Comparison of ENCODE assay signal across 14 cellular contexts in genomic region chr6:30321692-30322388, GRCh38. TPM values are rescaled to one million over a fixed set of nuclear protein-coding genes. Genes with fewer than 3 reads are reported as not detected.
A peak's percentile ranks its signal among the peaks of the same experiment; 100 is the strongest.
DNase-seq lines count a peak whose midpoint lies in the region; ATAC-seq and TF ChIP-seq lines count a peak whose summit lies in the region.
"Had no signal": no experiment of that assay in that cellular context is flagged by ENCODE, and none has a peak within 500 bp of the region (broad histone marks: within the 10 kb centered on the region; RNA-seq: fewer than 3 reads in every experiment).

No MANE protein-coding gene starts in this region.

- H3K36me3 ChIP-seq in Panc1 (ENCODE audit: control insufficient read depth, insufficient read depth, low read length) (peaks cover 2% of the 10 kb centered on the region; the same call in 1 of the 2 replicates), trophoblast cell (ENCODE audit: control insufficient read depth in 1 of 2, insufficient read depth in 2 of 2, low read length in 2 of 2) (peaks cover 0 to 4% of the 10 kb centered on the region in 2 experiments)
- H3K36me3 ChIP-seq: uterus had no signal

- TF ChIP-seq POLR2A in erythroblast (IDR thresholded peaks at IDR 0.05; ENCODE audit: low read length), result no peak

- no peak overlapping the region for H2BK12ac ChIP-seq in trophoblast cell (ENCODE audit: low read length)

- no peak overlapping the region for H4K12ac ChIP-seq in trophoblast cell (ENCODE audit: low read depth, low read length)

- POLR2A ChIA-PET in Panc1 (lab: Charles Lee), result no interaction called here

- H3K27ac Mint-ChIP-seq in activated T-cell treated with anti-CD3 and anti-CD28 coated beads, Interleukin-2, amount 50 U/mL, for 24 hours, result peak overlapping the region; percentile 87

- no peaks in the 10 kb centered on the region for H3K27me3 ChIP-seq in Panc1 (ENCODE audit: control insufficient read depth, insufficient read depth, low read length)
- no peaks in the 10 kb centered on the region for H3K27me3 ChIP-seq in trophoblast cell (ENCODE audit: insufficient read depth, low read length)
- H3K27me3 ChIP-seq: uterus had no signal

- H4K8ac ChIP-seq in trophoblast cell (ENCODE audit: low read depth, low read length), result no peak overlapping the region

- in situ Hi-C loops in Panc1 (cut with HindIII; ENCODE audit: low pct_unique_long_range_greater_than_20kb, low sequenced_read_pairs), result no loop called here

- no peak for ATAC-seq in Panc1
- ATAC-seq: left ventricle myocardium superior had no signal

- no peak for DNase-seq in activated T-cell treated with anti-CD3 and anti-CD28 coated beads, Interleukin-2, amount 50 U/mL, for 24 hours
- DNase-seq in activated T-cell treated with anti-CD3 and anti-CD28 coated beads, Interleukin-2, amount 50 U/mL, for 48 hours, result no peak
- DNase-seq in Panc1 (ENCODE audit: low read depth, low spot score) (no peak), erythroblast (lab: John Stamatoyannopoulos, UW) (peak; percentile 21 to 74), trophoblast cell (no peak), NCI-H2171 treated with DMSO at 0.1 percent for 48 hours (lab: John Stamatoyannopoulos, UW) (no peak), NCI-H526 (lab: John Stamatoyannopoulos, UW) (no peak)
- no peak for DNase-seq in stimulated activated CD4-positive, alpha-beta T cell treated with anti-CD3 and anti-CD28 coated beads, Interleukin-15, amount 100 ng/mL, for 24 hours
- DNase-seq: ACHN, anterior cingulate cortex, left ventricle myocardium superior, NCI-H2081, T-helper 1 cell, uterus had no signal

- no peak overlapping the region for H2BK120ac ChIP-seq in trophoblast cell (ENCODE audit: insufficient read depth, low read length, poor library complexity)

- intact Hi-C loops in Panc1 (cut with micrococcal nuclease; ENCODE audit: unreplicated experiment), result no loop called here

- H3K4me1 Mint-ChIP-seq in activated T-cell treated with anti-CD3 and anti-CD28 coated beads, Interleukin-2, amount 50 U/mL, for 24 hours (ENCODE audit: low read depth), result peaks cover 75% of the 10 kb centered on the region

- H3K14ac ChIP-seq in trophoblast cell (ENCODE audit: low read length), result no peak overlapping the region

- H2BK5ac ChIP-seq in trophoblast cell (ENCODE audit: low read depth, low read length, poor library complexity), result no peak overlapping the region

- H3K4me3 ChIP-seq in Panc1 (ENCODE audit: low read depth in 2 of 2, low read length in 2 of 2) (no peak overlapping the region), trophoblast cell (ENCODE audit: low read depth, low read length) (no peak overlapping the region)
- H3K4me3 ChIP-seq: uterus had no signal

- no peaks in the 10 kb centered on the region for H3K9me3 Mint-ChIP-seq in activated T-cell treated with anti-CD3 and anti-CD28 coated beads, Interleukin-2, amount 50 U/mL, for 24 hours

- H3K27me3 Mint-ChIP-seq in activated T-cell treated with anti-CD3 and anti-CD28 coated beads, Interleukin-2, amount 50 U/mL, for 24 hours, result no peaks in the 10 kb centered on the region

- TF ChIP-seq CTCF in Panc1 (IDR thresholded peaks at IDR 0.05), result no peak

- H3K18ac ChIP-seq in trophoblast cell (ENCODE audit: low read length), result no peak overlapping the region

- H2AK5ac ChIP-seq in trophoblast cell (ENCODE audit: low read length), result no peak overlapping the region

- no peak overlapping the region for H2AFZ ChIP-seq in trophoblast cell (ENCODE audit: insufficient read depth, low read length, poor library complexity)

- H3K23ac ChIP-seq in trophoblast cell (ENCODE audit: low read length), result no peak overlapping the region

- peaks cover 10% of the 10 kb centered on the region for H3K79me1 ChIP-seq in trophoblast cell (ENCODE audit: low read length)

- H3K4me2 ChIP-seq in trophoblast cell (ENCODE audit: low read length), result no peak overlapping the region

- peak overlapping the region; percentile 63 for H3K4me3 Mint-ChIP-seq in activated T-cell treated with anti-CD3 and anti-CD28 coated beads, Interleukin-2, amount 50 U/mL, for 24 hours

- H3K9me3 ChIP-seq in Panc1 (ENCODE audit: control insufficient read depth, insufficient read depth, low read depth, low read length) (no peaks in the 10 kb centered on the region), trophoblast cell (ENCODE audit: insufficient read depth, low read depth, low read length) (no peaks in the 10 kb centered on the region)
- H3K9me3 ChIP-seq: uterus had no signal

- H3K27ac ChIP-seq in Panc1 (ENCODE audit: low read length) (peak overlapping the region; percentile 19; the same call in 1 of the 2 replicates), trophoblast cell (ENCODE audit: low read depth, low read length) (no peak overlapping the region)
- H3K27ac ChIP-seq: uterus had no signal

- no TSS peak for BruUV-seq in Panc1 (replicated peaks; lab: Mats Ljungman, UMichigan)

- no peak overlapping the region for H3K9ac ChIP-seq in trophoblast cell (ENCODE audit: low read length)

- no CpG with 5 or more reads among the region's 6 CpGs for WGBS in trophoblast cell (ENCODE audit: extremely low coverage, insufficient coverage, insufficient read length)

- CTCF ChIA-PET in Panc1 (lab: Charles Lee), result no interaction called here

- H4K91ac ChIP-seq in trophoblast cell (ENCODE audit: low read depth, low read length), result no peak overlapping the region

- H3K4me1 ChIP-seq in Panc1 (ENCODE audit: control insufficient read depth, insufficient read depth, low read length), result peaks cover 18% of the 10 kb centered on the region
- peaks cover 0 to 2% of the 10 kb centered on the region in 2 experiments for H3K4me1 ChIP-seq in trophoblast cell (ENCODE audit: control insufficient read depth in 1 of 2, insufficient read depth in 2 of 2, low read length in 2 of 2)
- H3K4me1 ChIP-seq: uterus had no signal

- peaks cover 18% of the 10 kb centered on the region for H3K79me2 ChIP-seq in trophoblast cell (ENCODE audit: control insufficient read depth, insufficient read depth, low read length, poor library complexity)

- peaks cover 80% of the 10 kb centered on the region for H3K36me3 Mint-ChIP-seq in activated T-cell treated with anti-CD3 and anti-CD28 coated beads, Interleukin-2, amount 50 U/mL, for 24 hours (ENCODE audit: low read depth)

- H3K4ac ChIP-seq in trophoblast cell (ENCODE audit: low read depth, low read length), result peak overlapping the region; percentile 70

RNA-seq across cellular contexts. Expression of gene TRIM39, which starts 4.9 kb away (rescaled TPM):
- total RNA-seq in Panc1 (2021; ENCODE audit: unreplicated experiment), result 13.4 TPM
- polyA plus RNA-seq in Panc1 (2012; ENCODE audit: insufficient read length), result 8.8 TPM
- polyA plus RNA-seq in trophoblast cell (2013), result 14.4 and 14.8 TPM in 2 replicates

RNA-seq across cellular contexts. Expression of gene RPP21, which starts 23.1 kb away (rescaled TPM):
- total RNA-seq in Panc1 (2021; ENCODE audit: unreplicated experiment), result 81.3 TPM
- polyA plus RNA-seq in Panc1 (2012; ENCODE audit: insufficient read length), result 120 TPM
- 99.8 and 100 TPM in 2 replicates for polyA plus RNA-seq in trophoblast cell (2013)

Comparison
In these comparisons a context has a peak if more than half of its experiments do, and no peak if none do; other contexts are left out.
1. DNase-seq: peak in erythroblast (2 of 2); none in activated T-cell treated with anti-CD3 and anti-CD28 coated beads, Interleukin-2, amount 50 U/mL, for 24 hours (single experiment), activated T-cell treated with anti-CD3 and anti-CD28 coated beads, Interleukin-2, amount 50 U/mL, for 48 hours (0 of 2), Panc1 (single experiment), trophoblast cell (0 of 2), NCI-H2171 treated with DMSO at 0.1 percent for 48 hours (single experiment), NCI-H526 (0 of 2) and stimulated activated CD4-positive, alpha-beta T cell treated with anti-CD3 and anti-CD28 coated beads, Interleukin-15, amount 100 ng/mL, for 24 hours (single experiment).